ENCODE assay signal across 2 cellular contexts in the genomic region with DNA sequence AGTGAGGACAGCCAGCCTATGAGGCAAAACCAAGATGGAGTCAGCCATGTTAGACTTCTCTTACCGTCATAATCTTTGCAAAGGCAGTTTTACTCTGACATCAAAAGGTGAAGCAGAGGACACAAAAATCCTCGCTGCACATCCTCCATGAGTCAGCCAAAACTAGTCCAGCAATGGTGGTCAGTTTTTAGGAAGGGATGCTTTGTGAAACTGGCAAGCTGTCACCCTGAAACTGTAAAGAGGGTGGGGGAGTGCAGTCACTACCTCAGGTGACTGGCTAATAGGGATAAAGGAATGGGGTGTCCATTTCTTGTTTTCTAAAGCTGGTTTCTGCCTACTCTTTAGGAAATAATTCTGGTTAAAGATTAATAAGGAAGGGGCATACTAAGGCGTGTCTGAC.
TF ChIP-seq lines count a peak whose summit lies in the region.

No MANE protein-coding gene starts in this region.

TF ChIP-seq in liver, 16 proteins besides CTCF, POLR2A, EP300 and RAD21:
- TF ChIP-seq SP1 (IDR thresholded peaks at IDR 0.05) (peak; percentile 36), ATF3 (IDR thresholded peaks at IDR 0.05) (no peak)

TF ChIP-seq in HepG2, 621 proteins besides CTCF, POLR2A, EP300 and RAD21:
- TF ChIP-seq SOX5 (CRISPR knock-in tag; IDR thresholded peaks at IDR 0.05; ENCODE audit: borderline replicate concordance) (no peak), ZNF260 (CRISPR knock-in tag; IDR thresholded peaks at IDR 0.05; ENCODE audit: borderline replicate concordance, low read depth) (no peak), ZNF274 (CRISPR knock-in tag; IDR thresholded peaks at IDR 0.05) (no peak), EED (CRISPR knock-in tag; IDR thresholded peaks at IDR 0.05) (no peak), ZNF878 (CRISPR knock-in tag; IDR thresholded peaks at IDR 0.05) (no peak), ZNF788 (CRISPR knock-in tag; IDR thresholded peaks at IDR 0.05; ENCODE audit: borderline replicate concordance) (no peak), ZNF414 (CRISPR knock-in tag; IDR thresholded peaks at IDR 0.05) (no peak), SIN3B (IDR thresholded peaks at IDR 0.05; ENCODE audit: low read length) (no peak)
- TF ChIP-seq, protein P1, sequence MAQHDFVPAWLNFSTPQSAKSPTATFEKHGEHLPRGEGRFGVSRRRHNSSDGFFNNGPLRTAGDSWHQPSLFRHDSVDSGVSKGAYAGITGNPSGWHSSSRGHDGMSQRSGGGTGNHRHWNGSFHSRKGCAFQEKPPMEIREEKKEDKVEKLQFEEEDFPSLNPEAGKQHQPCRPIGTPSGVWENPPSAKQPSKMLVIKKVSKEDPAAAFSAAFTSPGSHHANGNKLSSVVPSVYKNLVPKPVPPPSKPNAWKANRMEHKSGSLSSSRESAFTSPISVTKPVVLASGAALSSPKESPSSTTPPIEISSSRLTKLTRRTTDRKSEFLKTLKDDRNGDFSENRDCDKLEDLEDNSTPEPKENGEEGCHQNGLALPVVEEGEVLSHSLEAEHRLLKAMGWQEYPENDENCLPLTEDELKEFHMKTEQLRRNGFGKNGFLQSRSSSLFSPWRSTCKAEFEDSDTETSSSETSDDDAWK (CRISPR knock-in tag; IDR thresholded peaks at IDR 0.05), result no peak
TF ChIP-seq in HepG2: peak in this region for 0.
